8 cellular contexts compared by ENCODE assay signal in genomic region chr19:18173054-18173571, GRCh38. TPM values are rescaled to one million over a fixed set of nuclear protein-coding genes. Genes with fewer than 3 reads are reported as not detected.
DNase-seq lines count a peak whose midpoint lies in the region; ATAC-seq, FAIRE-seq and TF ChIP-seq lines count a peak whose summit lies in the region.

No MANE protein-coding gene starts in this region.

- H3K27me3 ChIP-seq in CD8-positive, alpha-beta memory T cell (ENCODE audit: insufficient read depth, low read length, poor library complexity, severe bottlenecking) = no peaks in the 10 kb centered on the region
- peaks cover 0 to 4% of the 10 kb centered on the region in 2 donors for H3K27me3 ChIP-seq in tibial artery

- H3K36me3 ChIP-seq in CD8-positive, alpha-beta memory T cell (ENCODE audit: insufficient read depth, low read length) = no peaks in the 10 kb centered on the region
- H3K36me3 ChIP-seq in kidney (ENCODE audit: control insufficient read depth in 1 of 2, insufficient read depth in 2 of 2, low read length in 2 of 2) (peaks cover 0 to 3% of the 10 kb centered on the region in 2 donors), tibial artery (peaks cover 0 to 19% (median 14%) of the 10 kb centered on the region in 3 donors)

- peak overlapping the region in 7 of 8 donors; percentile 37 to 91 (median 69) for H3K27ac Mint-ChIP-seq in CD8-positive, alpha-beta memory T cell
- H3K27ac Mint-ChIP-seq in activated naive CD8-positive, alpha-beta T cell = no peak overlapping the region

- no peak overlapping the region for H3K27ac ChIP-seq in CD8-positive, alpha-beta memory T cell (ENCODE audit: low read depth, low read length)
- peak overlapping the region; percentile 50 to 82 for H3K27ac ChIP-seq in kidney (ENCODE audit: low read depth in 2 of 2, low read length in 2 of 2)
- H3K27ac ChIP-seq in tibial artery = peak overlapping the region; percentile 4 to 49

- no peaks in the 10 kb centered on the region for H3K27me3 Mint-ChIP-seq in CD8-positive, alpha-beta memory T cell
- H3K27me3 Mint-ChIP-seq in activated naive CD8-positive, alpha-beta T cell = no peaks in the 10 kb centered on the region

- H3K4me3 ChIP-seq in CD8-positive, alpha-beta memory T cell (ENCODE audit: low read length) = peak overlapping the region; percentile 84
- H3K4me3 ChIP-seq in kidney (ENCODE audit: low read length in 2 of 2) (peak overlapping the region in 1 of 2 donors; percentile 57), tibial artery (peak overlapping the region; percentile 56 to 61)

- H3K9me3 ChIP-seq in CD8-positive, alpha-beta memory T cell (ENCODE audit: low read length) = no peaks in the 10 kb centered on the region
- H3K9me3 ChIP-seq in kidney (ENCODE audit: control insufficient read depth in 1 of 2, low read length in 2 of 2) (no peaks in the 10 kb centered on the region), tibial artery (no peaks in the 10 kb centered on the region)

- DNase-seq in CD8-positive, alpha-beta memory T cell = no peak
- peak; percentile 87 for DNase-seq in kidney
- DNase-seq in tibial artery = peak; percentile 78 to 85
- no peak for DNase-seq in COR-L47 (lab: John Stamatoyannopoulos, UW)
- no peak for DNase-seq in SHP77 (lab: John Stamatoyannopoulos, UW)
- DNase-seq in NCI-H510A treated with DMSO at 0.1 percent for 48 hours (lab: John Stamatoyannopoulos, UW) = no peak

- CTCF ChIA-PET in CD8-positive, alpha-beta memory T cell (lab: Charles Lee) = interaction anchor here (1.1 kb wide), 1 partner anchor 60 kb away, joined by 3 read pairs; no protein-coding TSS in a partner anchor

- no peaks in the 10 kb centered on the region for H3K9me3 Mint-ChIP-seq in CD8-positive, alpha-beta memory T cell
- H3K9me3 Mint-ChIP-seq in activated naive CD8-positive, alpha-beta T cell (ENCODE audit: low read depth) = no peaks in the 10 kb centered on the region

- peak; percentile 4 for ATAC-seq in HG02642 (IDR thresholded peaks at IDR 0.05; ENCODE audit: poor library complexity, unreplicated experiment)

- peaks cover 0 to 19% (median 9%) of the 10 kb centered on the region in 3 donors for H3K4me1 Mint-ChIP-seq in CD8-positive, alpha-beta memory T cell
- H3K4me1 Mint-ChIP-seq in activated naive CD8-positive, alpha-beta T cell (ENCODE audit: low read depth) = peaks cover 6% of the 10 kb centered on the region

- TF ChIP-seq CTCF in kidney (IDR thresholded peaks at IDR 0.05; ENCODE audit: borderline replicate concordance, extremely low read depth, insufficient read depth) (no peak), tibial artery (IDR thresholded peaks at IDR 0.05) (no peak)

- H3K9ac ChIP-seq in kidney (ENCODE audit: low read length in 2 of 2) = peak overlapping the region in 1 of 2 donors; percentile 17

- H3K36me3 Mint-ChIP-seq in CD8-positive, alpha-beta memory T cell = peaks cover 0 to 20% (median 4%) of the 10 kb centered on the region in 3 donors
- H3K36me3 Mint-ChIP-seq in activated naive CD8-positive, alpha-beta T cell = no peaks in the 10 kb centered on the region

- POLR2A ChIA-PET in CD8-positive, alpha-beta memory T cell (lab: Charles Lee) = no interaction called here

- peak overlapping the region; percentile 88 to 95 (median 90) for H3K4me3 Mint-ChIP-seq in CD8-positive, alpha-beta memory T cell
- peak overlapping the region; percentile 75 for H3K4me3 Mint-ChIP-seq in activated naive CD8-positive, alpha-beta T cell

- H3K4me1 ChIP-seq in CD8-positive, alpha-beta memory T cell (ENCODE audit: insufficient read depth, low read length) = peaks cover 9% of the 10 kb centered on the region
- H3K4me1 ChIP-seq in kidney (ENCODE audit: control insufficient read depth in 1 of 2, insufficient read depth in 1 of 2, low read depth in 1 of 2, low read length in 2 of 2) = peaks cover 4 to 5% of the 10 kb centered on the region in 2 donors
- peaks cover 0 to 17% (median 11%) of the 10 kb centered on the region in 4 donors for H3K4me1 ChIP-seq in tibial artery

- no peak for FAIRE-seq in kidney (lab: Jason Lieb, UNC)

- intact Hi-C loops in kidney (cut with DNase I) (no loop called here), tibial artery (cut with DNase I; ENCODE audit: low total_unique reads) (no loop called here)

RNA-seq across cellular contexts. Expression of gene IFI30, which starts 0.5 kb away (rescaled TPM):
- total RNA-seq in CD8-positive, alpha-beta memory T cell = 10 to 100 TPM; 33.3 to 34.5 TPM
- polyA plus RNA-seq in CD8-positive, alpha-beta memory T cell = 10.9 TPM
- 109 TPM for total RNA-seq in kidney
- 173 TPM for polyA plus RNA-seq in kidney (ENCODE audit: insufficient read depth, low read depth, low replicate concordance)

RNA-seq across cellular contexts. Expression of gene MPV17L2, which starts 19.9 kb away (rescaled TPM):
- total RNA-seq in CD8-positive, alpha-beta memory T cell = 10 to 100 TPM; 24.2 to 24.6 TPM
- polyA plus RNA-seq in CD8-positive, alpha-beta memory T cell = 12.6 TPM
- 11.5 TPM for total RNA-seq in kidney
- polyA plus RNA-seq in kidney (ENCODE audit: insufficient read depth, low read depth, low replicate concordance) = 31.1 TPM

RNA-seq across cellular contexts. Expression of gene PIK3R2, which starts 20.1 kb away (rescaled TPM):
- 10 to 100 TPM; 17.7 to 17.9 TPM for total RNA-seq in CD8-positive, alpha-beta memory T cell
- 5.7 TPM for polyA plus RNA-seq in CD8-positive, alpha-beta memory T cell
- total RNA-seq in kidney = 29.6 TPM
- polyA plus RNA-seq in kidney (ENCODE audit: insufficient read depth, low read depth, low replicate concordance) = 10.1 TPM

RNA-seq across cellular contexts. Expression of gene RAB3A, which starts 30.7 kb away (rescaled TPM):
- 1 to 10 TPM; 2.9 to 3.8 TPM for total RNA-seq in CD8-positive, alpha-beta memory T cell
- polyA plus RNA-seq in CD8-positive, alpha-beta memory T cell = 0.59 TPM
- total RNA-seq in kidney = 5.2 TPM
- 10.5 TPM for polyA plus RNA-seq in kidney (ENCODE audit: insufficient read depth, low read depth, low replicate concordance)

RNA-seq across cellular contexts. Expression of gene PDE4C, which starts 53.1 kb away (rescaled TPM):
- total RNA-seq in CD8-positive, alpha-beta memory T cell = not detected
- polyA plus RNA-seq in CD8-positive, alpha-beta memory T cell = not detected
- 2.0 TPM for total RNA-seq in kidney
- not detected for polyA plus RNA-seq in kidney (ENCODE audit: insufficient read depth, low read depth, low replicate concordance)

Comparison
In these comparisons a context has a peak if more than half of its experiments do, and no peak if none do; other contexts are left out.
1. DNase-seq: peak in kidney (single experiment) and tibial artery (2 of 2); none in CD8-positive, alpha-beta memory T cell (0 of 5), COR-L47 (single experiment), SHP77 (0 of 2) and NCI-H510A treated with DMSO at 0.1 percent for 48 hours (single experiment).